In the genomic region with DNA sequence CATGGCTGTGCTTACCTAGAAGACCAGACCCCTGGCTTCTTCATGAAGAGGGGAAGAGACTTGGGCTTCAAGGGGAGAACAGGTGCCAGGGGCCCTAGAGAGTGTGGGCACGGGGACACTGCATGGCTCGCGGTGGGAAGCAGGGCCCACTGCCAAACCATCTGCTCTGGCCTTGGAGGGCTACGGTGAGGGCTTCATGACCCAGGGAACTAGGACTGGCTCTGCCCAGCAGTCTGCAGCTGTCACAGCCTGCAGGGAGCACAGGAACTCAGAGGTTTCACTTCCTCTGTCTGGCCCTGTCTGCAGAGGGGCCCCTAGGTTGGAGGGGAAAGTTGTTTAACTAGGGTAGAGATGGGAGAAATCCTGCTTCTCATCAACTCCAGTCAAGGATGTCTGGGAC, we compare ENCODE assay signal across 8 cellular contexts. TPM values are rescaled to one million over a fixed set of nuclear protein-coding genes. Genes with fewer than 3 reads are reported as not detected.
A peak's percentile ranks its signal among the peaks of the same experiment; 100 is the strongest.
DNase-seq lines count a peak whose midpoint lies in the region; ATAC-seq and TF ChIP-seq lines count a peak whose summit lies in the region.

No MANE protein-coding gene starts in this region.

- H3K9me3 ChIP-seq in gastroesophageal sphincter, result no peaks in the 10 kb centered on the region

- no peaks in the 10 kb centered on the region for H3K27me3 ChIP-seq in gastroesophageal sphincter

- peak; percentile 59 for ATAC-seq in GM19328 (IDR thresholded peaks at IDR 0.05; ENCODE audit: unreplicated experiment)
- ATAC-seq in HG03565 (IDR thresholded peaks at IDR 0.05; ENCODE audit: unreplicated experiment), result peak; percentile 35
- ATAC-seq in gastroesophageal sphincter, result no peak
- no peak for ATAC-seq in GM18873 (IDR thresholded peaks at IDR 0.05; ENCODE audit: low FRiP score, unreplicated experiment)

- no peak for TF ChIP-seq POLR2A in gastroesophageal sphincter (IDR thresholded peaks at IDR 0.05)

- TF ChIP-seq EP300 in gastroesophageal sphincter (IDR thresholded peaks at IDR 0.05), result no peak

- H3K36me3 ChIP-seq in gastroesophageal sphincter, result peaks cover 0 to 77% of the 10 kb centered on the region in 2 donors

- H3K27ac ChIP-seq in gastroesophageal sphincter, result no peak overlapping the region

- in situ Hi-C loops in G401 (cut with HindIII; ENCODE audit: low sequenced_read_pairs), result no loop called here

- peak; percentile 20 for DNase-seq in G401 (ENCODE audit: low spot score)
- DNase-seq in anterior cingulate cortex (lab: John Stamatoyannopoulos, UW), result peak in 37 of 58 donors; percentile 6 to 68 (median 25)
- no peak for DNase-seq in ureter (ENCODE audit: low spot score)
- no peak for DNase-seq in NCI-H1105 (lab: John Stamatoyannopoulos, UW)

- TF ChIP-seq CTCF in gastroesophageal sphincter (IDR thresholded peaks at IDR 0.05), result no peak

- no CpG with 5 or more reads among the region's 4 CpGs for WGBS in gastroesophageal sphincter (ENCODE audit: low coverage in 1 of 2), 2 donors

- H3K4me1 ChIP-seq in gastroesophageal sphincter, result peaks cover 0 to 28% (median 9%) of the 10 kb centered on the region in 3 donors

- H3K4me3 ChIP-seq in gastroesophageal sphincter, result no peak overlapping the region

RNA-seq across cellular contexts. Expression of a gene that starts 4.3 kb away (rescaled TPM):
- total RNA-seq in G401 (2014; rRNA removed; shearing (Covaris generic)), result 115 and 130 TPM in 2 replicates
- 78.3 TPM for total RNA-seq in ureter
- total RNA-seq in gastroesophageal sphincter, result 10 to 100 TPM; 52.7 to 84.6 (median 68.4) TPM

RNA-seq across cellular contexts. Expression of a gene that starts 13.0 kb away (rescaled TPM):
- total RNA-seq in G401 (2014; rRNA removed; shearing (Covaris generic)), result 28.4 and 32.3 TPM in 2 replicates
- total RNA-seq in ureter, result 6.9 TPM
- 10 to 100 TPM in 1 of 4 donors, 1 to 10 TPM in 3; 1.7 to 10.7 (median 5.8) TPM for total RNA-seq in gastroesophageal sphincter

RNA-seq across cellular contexts. Expression of a gene that starts 14.5 kb away (rescaled TPM):
- total RNA-seq in G401 (2014; rRNA removed; shearing (Covaris generic)), result 3.6 and 21.0 TPM in 2 replicates
- total RNA-seq in ureter (108 TPM), gastroesophageal sphincter (10 to 100 TPM in 1 of 4 donors, 1 to 10 TPM in 3; 5.5 to 15.5 (median 9.3) TPM)

RNA-seq across cellular contexts. Expression of a gene that starts 48.4 kb away (rescaled TPM):
- 0.31 and 1.5 TPM in 2 replicates for total RNA-seq in G401 (2014; rRNA removed; shearing (Covaris generic))
- total RNA-seq in ureter (1.5 TPM), gastroesophageal sphincter (10 to 100 TPM in 2 of 4 donors, 1 to 10 TPM in 2; 1.9 to 38.0 (median 15.6) TPM)

RNA-seq across cellular contexts. Expression of a gene that starts 49.0 kb away (rescaled TPM):
- total RNA-seq in G401 (2014; rRNA removed; shearing (Covaris generic)), result 60.2 and 60.6 TPM in 2 replicates
- 26.1 TPM for total RNA-seq in ureter
- 10 to 100 TPM in 3 of 4 donors, 1 to 10 TPM in 1; 7.1 to 18.8 (median 12.5) TPM for total RNA-seq in gastroesophageal sphincter

Comparison
In these comparisons a context has a peak if more than half of its experiments do, and no peak if none do; other contexts are left out.
1. DNase-seq: peak in G401 (single experiment) and anterior cingulate cortex (37 of 58); none in ureter (single experiment) and NCI-H1105 (single experiment).
2. ATAC-seq: peak in GM19328 (single experiment) and HG03565 (single experiment); none in gastroesophageal sphincter (single experiment) and GM18873 (single experiment).